ENCODE assay signal across 18 cellular contexts in the genomic region with DNA sequence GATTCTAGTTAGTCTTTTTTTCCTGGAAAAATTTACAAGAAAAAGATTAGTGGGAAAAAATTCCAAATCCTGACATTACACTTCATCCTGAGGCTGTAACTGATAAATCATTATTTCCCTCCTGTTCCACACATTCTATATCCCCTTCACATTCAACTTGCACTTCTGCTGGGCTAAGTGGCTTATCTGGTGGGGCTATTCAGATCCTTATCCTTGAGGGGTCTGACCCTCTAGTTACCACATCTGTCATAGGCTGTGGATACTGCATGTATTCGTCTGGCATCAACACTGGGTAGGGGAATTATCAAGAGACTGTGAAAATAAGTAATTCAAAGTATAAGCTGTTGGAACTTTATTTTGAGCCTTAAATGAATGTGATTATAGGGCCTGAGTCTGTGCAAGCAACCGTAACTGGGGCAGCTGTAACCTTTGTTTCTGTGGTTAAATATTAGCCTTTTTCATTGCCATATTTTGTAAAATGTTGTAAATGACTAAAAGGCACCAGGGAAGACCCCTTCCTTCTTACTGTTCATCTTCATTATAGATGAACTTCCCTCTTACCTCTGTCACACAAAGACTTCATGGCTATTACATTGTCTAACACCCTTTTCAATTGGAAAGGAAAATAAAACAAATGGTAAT. TPM values are rescaled to one million over a fixed set of nuclear protein-coding genes. Genes with fewer than 3 reads are reported as not detected.
DNase-seq lines count a peak whose midpoint lies in the region; ATAC-seq and TF ChIP-seq lines count a peak whose summit lies in the region.
"Had no signal": no experiment of that assay in that cellular context is flagged by ENCODE, and none has a peak within 500 bp of the region (broad histone marks: within the 10 kb centered on the region; RNA-seq: fewer than 3 reads in every experiment).

No MANE protein-coding gene starts in this region.

- H3K4me1 Mint-ChIP-seq in endothelial cell (ENCODE audit: unreplicated experiment), result peaks cover 27% of the 10 kb centered on the region
- H3K4me1 Mint-ChIP-seq: B cell, CD14-positive monocyte had no signal

- no peak for TF ChIP-seq CTCF in endothelial cell (IDR thresholded peaks at IDR 0.05; ENCODE audit: unreplicated experiment)

- H3K9me3 Mint-ChIP-seq in endothelial cell (ENCODE audit: unreplicated experiment), result no peaks in the 10 kb centered on the region
- peaks cover 18 to 28% of the 10 kb centered on the region in 2 donors for H3K9me3 Mint-ChIP-seq in activated naive CD4-positive, alpha-beta T cell treated with anti-CD3 and anti-CD28 coated beads, Interleukin-2, amount 50 U/mL, for 72 hours

- no peaks in the 10 kb centered on the region for H3K27me3 Mint-ChIP-seq in endothelial cell (ENCODE audit: unreplicated experiment)
- H3K27me3 Mint-ChIP-seq: B cell had no signal

- peak overlapping the region; percentile 86 for H3K27ac Mint-ChIP-seq in endothelial cell (ENCODE audit: unreplicated experiment)
- no peak overlapping the region for H3K27ac Mint-ChIP-seq in activated naive CD4-positive, alpha-beta T cell treated with anti-CD3 and anti-CD28 coated beads, Interleukin-2, amount 50 U/mL, for 72 hours
- H3K27ac Mint-ChIP-seq: B cell, CD14-positive monocyte had no signal

- peak; percentile 26 for DNase-seq in D341Med (ENCODE audit: low spot score)
- DNase-seq in NCI-H524 treated with DMSO at 0.1 percent for 48 hours (lab: John Stamatoyannopoulos, UW), result peak; percentile 81
- DNase-seq in endothelial cell (ENCODE audit: low spot score), result no peak
- DNase-seq in activated gamma-delta T cell treated with Interleukin-2 at 50 U/mL for 16 hours, result no peak
- DNase-seq in activated naive CD4-positive, alpha-beta T cell treated with anti-CD3 and anti-CD28 coated beads, Interleukin-2, amount 50 U/mL, for 72 hours (ENCODE audit: low spot score in 2 of 2), result no peak
- DNase-seq: Karpas-422; NCI-H1694; NCI-H2081; NCI-H2171; NCI-H526 treated with DMSO at 0.1 percent for 48 hours; NK-92 treated with Interleukin-12 subunit alpha and Interleukin-12 subunit beta, amount 100 ng/mL, for 24 hours; SIG-M5; T-helper 1 cell had no signal

- no peaks in the 10 kb centered on the region for H3K36me3 Mint-ChIP-seq in endothelial cell (ENCODE audit: low read depth, unreplicated experiment)
- peaks cover 4 to 16% of the 10 kb centered on the region in 2 donors for H3K36me3 Mint-ChIP-seq in activated naive CD4-positive, alpha-beta T cell treated with anti-CD3 and anti-CD28 coated beads, Interleukin-2, amount 50 U/mL, for 72 hours
- H3K36me3 Mint-ChIP-seq: CD14-positive monocyte had no signal

- ATAC-seq in GM18909 (IDR thresholded peaks at IDR 0.05; ENCODE audit: poor library complexity, unreplicated experiment) (peak; percentile 47), GM21390 (IDR thresholded peaks at IDR 0.05; ENCODE audit: unreplicated experiment) (no peak)
- ATAC-seq in activated naive CD4-positive, alpha-beta T cell treated with anti-CD3 and anti-CD28 coated beads, Interleukin-2, amount 50 U/mL, for 72 hours, result no peak
- ATAC-seq: HCT116 had no signal

- H3K4me3 Mint-ChIP-seq in endothelial cell (ENCODE audit: unreplicated experiment), result no peak overlapping the region
- H3K4me3 Mint-ChIP-seq: B cell, CD14-positive monocyte had no signal

RNA-seq across cellular contexts. Expression of gene TEX9, which starts 28.0 kb away (rescaled TPM):
- total RNA-seq in endothelial cell (ENCODE audit: unreplicated experiment), result 12.8 TPM
- total RNA-seq in activated naive CD4-positive, alpha-beta T cell treated with anti-CD3 and anti-CD28 coated beads, Interleukin-2, amount 50 U/mL, for 72 hours, result 1 to 10 TPM in 1 of 2 donors, under 1 TPM in 1; 0.41 to 1.5 TPM

Comparison
In these comparisons a context has a peak if more than half of its experiments do, and no peak if none do; other contexts are left out.
1. DNase-seq: peak in D341Med (single experiment) and NCI-H524 treated with DMSO at 0.1 percent for 48 hours (single experiment); none in endothelial cell (single experiment), activated gamma-delta T cell treated with Interleukin-2 at 50 U/mL for 16 hours (single experiment) and activated naive CD4-positive, alpha-beta T cell treated with anti-CD3 and anti-CD28 coated beads, Interleukin-2, amount 50 U/mL, for 72 hours (0 of 2).